Comparison of ENCODE assay signal across 8 cellular contexts in the genomic region with DNA sequence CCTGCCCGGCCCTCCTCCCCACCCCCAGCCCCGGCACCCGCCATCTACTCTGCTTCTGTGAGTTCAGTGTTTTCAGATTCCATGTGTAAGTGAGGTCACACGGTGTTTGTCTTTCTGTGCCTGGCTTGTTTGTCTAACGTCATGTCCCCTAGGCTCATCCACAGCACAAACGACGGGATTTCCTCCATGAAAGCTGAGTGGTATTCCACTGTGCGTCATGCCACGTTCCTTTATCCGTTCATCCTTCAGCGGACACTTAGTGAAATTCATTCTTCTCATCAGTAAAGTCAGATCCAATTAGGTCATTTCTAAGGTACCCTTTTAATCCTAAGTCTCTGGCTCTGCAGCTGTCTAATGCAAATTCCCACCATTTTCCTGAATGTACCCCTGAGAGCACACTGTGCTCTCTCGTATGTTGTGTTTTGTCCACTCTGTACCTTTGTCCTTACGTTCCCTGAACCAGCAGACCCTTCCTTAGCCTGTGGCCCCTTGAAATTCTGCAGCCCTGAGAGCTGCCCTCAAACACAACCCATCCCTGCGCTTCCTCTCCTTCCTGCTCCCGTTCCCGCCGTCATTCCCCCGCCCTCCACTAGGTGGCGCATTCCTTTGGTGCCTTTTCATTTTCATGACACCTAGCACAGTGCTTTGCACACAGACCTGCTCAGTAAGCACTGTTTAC. TPM values are rescaled to one million over a fixed set of nuclear protein-coding genes. Genes with fewer than 3 reads are reported as not detected.
A peak's percentile ranks its signal among the peaks of the same experiment; 100 is the strongest.
DNase-seq lines count a peak whose midpoint lies in the region; ATAC-seq, FAIRE-seq and TF ChIP-seq lines count a peak whose summit lies in the region.

No MANE protein-coding gene starts in this region.

- no peaks in the 10 kb centered on the region for H3K27me3 ChIP-seq in bronchial epithelial cell (ENCODE audit: control insufficient read depth, insufficient read depth, low read length)

- DNase-seq in AG09319 (ENCODE audit: extremely low read depth, low read depth): no peak
- peak; percentile 5 for DNase-seq in NCI-H1105 (lab: John Stamatoyannopoulos, UW)
- DNase-seq in activated CD4-positive, CD25-positive, alpha-beta regulatory T cell treated with anti-CD3 and anti-CD28 coated beads, Interleukin-2, amount 50 U/mL, for 16 hours (ENCODE audit: low read depth, low spot score): peak; percentile 49
- DNase-seq in bronchial epithelial cell (ENCODE audit: low read depth): peak; percentile 43
- DNase-seq in left kidney (ENCODE audit: low read depth, low spot score): peak; percentile 55
- peak; percentile 56 for DNase-seq in stimulated activated CD8-positive, alpha-beta memory T cell treated with anti-CD3 and anti-CD28 coated beads, Interleukin-12 subunit alpha, Interleukin-12 subunit beta, amount 100 ng/mL, for 1 hour (ENCODE audit: low read depth)

- ATAC-seq in GM18867 (IDR thresholded peaks at IDR 0.05; ENCODE audit: unreplicated experiment): peak; percentile 28
- no peak for ATAC-seq in HG03439 (IDR thresholded peaks at IDR 0.05; ENCODE audit: unreplicated experiment)

- no peak overlapping the region for H3K4me3 ChIP-seq in bronchial epithelial cell (ENCODE audit: low read depth, low read length)

- TF ChIP-seq CTCF in AG09319 (IDR thresholded peaks at IDR 0.05; ENCODE audit: low read depth, low read length) (peak; percentile 98), bronchial epithelial cell (IDR thresholded peaks at IDR 0.05; ENCODE audit: insufficient read depth, low read length, severe bottlenecking) (peak; percentile 88)

- H3K36me3 ChIP-seq in bronchial epithelial cell (ENCODE audit: control insufficient read depth, insufficient read depth, low read length): peaks cover 39% of the 10 kb centered on the region

- no peak for FAIRE-seq in bronchial epithelial cell (lab: Jason Lieb, UNC)

RNA-seq across cellular contexts. Expression of a gene that starts 44.1 kb away (rescaled TPM):
- 52.9 and 94.3 TPM in 2 replicates for total RNA-seq in bronchial epithelial cell

RNA-seq across cellular contexts. Expression of a gene that starts 46.0 kb away (rescaled TPM):
- total RNA-seq in bronchial epithelial cell: 41.2 and 44.5 TPM in 2 replicates
